In the genomic region with DNA sequence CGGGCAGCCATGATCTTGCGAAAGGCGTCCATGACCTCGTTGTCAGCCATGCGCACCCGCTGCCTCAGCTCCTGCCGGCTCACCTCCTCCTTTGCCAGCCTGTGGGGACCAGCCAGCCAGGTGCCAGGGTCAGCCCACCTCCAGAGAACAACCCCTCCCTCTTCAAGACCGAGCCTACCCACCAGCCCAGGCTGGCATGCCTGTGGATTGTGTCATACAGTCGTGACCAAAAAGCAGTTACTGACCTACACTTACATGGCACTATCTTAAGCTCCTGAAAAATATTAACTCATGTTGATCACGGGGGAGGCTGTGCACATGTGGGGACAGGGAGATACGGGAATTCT, we compare ENCODE assay signal across 11 cellular contexts. TPM values are rescaled to one million over a fixed set of nuclear protein-coding genes. Genes with fewer than 3 reads are reported as not detected.
A peak's percentile ranks its signal among the peaks of the same experiment; 100 is the strongest.
DNase-seq lines count a peak whose midpoint lies in the region; ATAC-seq and TF ChIP-seq lines count a peak whose summit lies in the region.
"Had no signal": no experiment of that assay in that cellular context is flagged by ENCODE, and none has a peak within 500 bp of the region (broad histone marks: within the 10 kb centered on the region; RNA-seq: fewer than 3 reads in every experiment).

No MANE protein-coding gene starts in this region.

- no peaks in the 10 kb centered on the region for H3K9me3 Mint-ChIP-seq in CD4-positive, alpha-beta memory T cell
- no peaks in the 10 kb centered on the region for H3K9me3 Mint-ChIP-seq in activated naive CD8-positive, alpha-beta T cell treated with anti-CD3 and anti-CD28 coated beads, Interleukin-2, amount 10 ng/mL, durations not matched to agents 7 days and 5 days
- no peaks in the 10 kb centered on the region for H3K9me3 Mint-ChIP-seq in natural killer cell
- H3K9me3 Mint-ChIP-seq in Caco-2 (ENCODE audit: unreplicated experiment), result no peaks in the 10 kb centered on the region

- BruUV-seq in Caco-2 (replicated peaks; lab: Mats Ljungman, UMichigan), result no TSS peak

- H3K4me3 ChIP-seq in CD4-positive, alpha-beta memory T cell (ENCODE audit: low read length in 2 of 2), result no peak overlapping the region
- no peak overlapping the region for H3K4me3 ChIP-seq in HL-60 (replicated peaks; ENCODE audit: insufficient read depth, low read length)
- H3K4me3 ChIP-seq in Caco-2 (ENCODE audit: low read depth, low read length), result no peak overlapping the region

- POLR2A ChIA-PET in CD4-positive, alpha-beta memory T cell (lab: Charles Lee; ENCODE audit: partially characterized antibody), result interaction anchor here (0.6 to 2.3 kb wide), 6 partner anchors 12 to 153 kb away, joined by 3 to 11 read pairs (median 4); a partner anchor contains a TSS
- POLR2A ChIA-PET in activated naive CD8-positive, alpha-beta T cell treated with anti-CD3 and anti-CD28 coated beads, Interleukin-2, amount 10 ng/mL, durations not matched to agents 7 days and 5 days (lab: Charles Lee), result interaction anchor here (0.8 to 6.8 kb wide), 11 partner anchors 11 to 417 kb away, joined by 3 to 47 read pairs (median 6); a partner anchor contains a TSS
- POLR2A ChIA-PET in Caco-2 (lab: Charles Lee), result no interaction called here

- TF ChIP-seq CTCF in HL-60 (IDR thresholded peaks at IDR 0.05; ENCODE audit: insufficient read depth, low read length), result no peak
- no peak for TF ChIP-seq CTCF in natural killer cell (IDR thresholded peaks at IDR 0.05)
- no peak for TF ChIP-seq CTCF in Caco-2 (IDR thresholded peaks at IDR 0.05; ENCODE audit: insufficient read depth in 1 of 2, low read depth in 1 of 2, low read length in 1 of 2, severe bottlenecking in 1 of 2, unreplicated experiment in 1 of 2)
- no peak for TF ChIP-seq CTCF in foreskin keratinocyte (conservative IDR thresholded peaks at IDR 0.05)

- peak overlapping the region; percentile 50 for H3K27ac ChIP-seq in CD4-positive, alpha-beta memory T cell (ENCODE audit: low read depth, low read length)
- H3K27ac ChIP-seq in HL-60 (replicated peaks) (peak overlapping the region; percentile 96), foreskin keratinocyte (no peak overlapping the region)

- intact Hi-C loops in CD4-positive, alpha-beta memory T cell (cut with micrococcal nuclease), result loop anchor here (5.0 kb wide), 1 partner anchor 957 kb away; no protein-coding TSS in a partner anchor
- intact Hi-C loops in natural killer cell (cut with micrococcal nuclease), result no loop called here
- intact Hi-C loops in Caco-2 (cut with micrococcal nuclease; ENCODE audit: unreplicated experiment), result no loop called here

- H3K4me1 Mint-ChIP-seq in CD4-positive, alpha-beta memory T cell, result peaks cover 40 to 57% (median 48%) of the 10 kb centered on the region in 4 donors
- peaks cover 62% of the 10 kb centered on the region for H3K4me1 Mint-ChIP-seq in activated naive CD8-positive, alpha-beta T cell treated with anti-CD3 and anti-CD28 coated beads, Interleukin-2, amount 10 ng/mL, durations not matched to agents 7 days and 5 days
- H3K4me1 Mint-ChIP-seq in natural killer cell (peaks cover 52 to 57% of the 10 kb centered on the region in 2 donors), Caco-2 (ENCODE audit: low read depth, unreplicated experiment) (no peaks in the 10 kb centered on the region)

- peak overlapping the region; percentile 73 to 90 (median 89) for H3K27ac Mint-ChIP-seq in CD4-positive, alpha-beta memory T cell
- H3K27ac Mint-ChIP-seq in activated naive CD8-positive, alpha-beta T cell treated with anti-CD3 and anti-CD28 coated beads, Interleukin-2, amount 10 ng/mL, durations not matched to agents 7 days and 5 days, result peak overlapping the region; percentile 94
- H3K27ac Mint-ChIP-seq in natural killer cell (peak overlapping the region; percentile 94 to 99), Caco-2 (ENCODE audit: unreplicated experiment) (no peak overlapping the region)

- peak overlapping the region; percentile 17 to 77 (median 54) for H3K4me3 Mint-ChIP-seq in CD4-positive, alpha-beta memory T cell
- H3K4me3 Mint-ChIP-seq in activated naive CD8-positive, alpha-beta T cell treated with anti-CD3 and anti-CD28 coated beads, Interleukin-2, amount 10 ng/mL, durations not matched to agents 7 days and 5 days, result peak overlapping the region; percentile 67
- H3K4me3 Mint-ChIP-seq in natural killer cell, result peak overlapping the region; percentile 80
- no peak overlapping the region for H3K4me3 Mint-ChIP-seq in Caco-2 (ENCODE audit: unreplicated experiment)

- peaks cover 14% of the 10 kb centered on the region for H3K36me3 ChIP-seq in CD4-positive, alpha-beta memory T cell (ENCODE audit: insufficient read depth, low read length)
- H3K36me3 ChIP-seq in Caco-2 (ENCODE audit: control insufficient read depth, insufficient read depth, low read length), result no peaks in the 10 kb centered on the region; the same call in 1 of the 2 replicates

- CTCF ChIA-PET in CD4-positive, alpha-beta memory T cell (lab: Charles Lee; ENCODE audit: partially characterized antibody), result interaction anchor here (1.1 to 1.9 kb wide), 4 partner anchors 9 to 152 kb away, joined by 3 to 8 read pairs (median 3); a partner anchor contains a TSS
- CTCF ChIA-PET in Caco-2 (lab: Charles Lee), result no interaction called here

- no peaks in the 10 kb centered on the region for H3K27me3 Mint-ChIP-seq in CD4-positive, alpha-beta memory T cell
- H3K27me3 Mint-ChIP-seq in activated naive CD8-positive, alpha-beta T cell treated with anti-CD3 and anti-CD28 coated beads, Interleukin-2, amount 10 ng/mL, durations not matched to agents 7 days and 5 days, result peaks cover 2% of the 10 kb centered on the region
- H3K27me3 Mint-ChIP-seq in natural killer cell (ENCODE audit: low read depth in 2 of 2), result no peaks in the 10 kb centered on the region
- no peaks in the 10 kb centered on the region for H3K27me3 Mint-ChIP-seq in Caco-2 (ENCODE audit: insufficient read depth, unreplicated experiment)

- H3K36me3 Mint-ChIP-seq in CD4-positive, alpha-beta memory T cell, result peaks cover 20 to 31% of the 10 kb centered on the region in 2 donors
- H3K36me3 Mint-ChIP-seq in activated naive CD8-positive, alpha-beta T cell treated with anti-CD3 and anti-CD28 coated beads, Interleukin-2, amount 10 ng/mL, durations not matched to agents 7 days and 5 days, result peaks cover 17% of the 10 kb centered on the region
- H3K36me3 Mint-ChIP-seq in natural killer cell (peaks cover 4% of the 10 kb centered on the region), Caco-2 (ENCODE audit: insufficient read depth, unreplicated experiment) (peaks cover 16% of the 10 kb centered on the region)

- H3K27me3 ChIP-seq in CD4-positive, alpha-beta memory T cell (ENCODE audit: insufficient read depth, low read length), result no peaks in the 10 kb centered on the region
- no peaks in the 10 kb centered on the region for H3K27me3 ChIP-seq in HL-60 (ENCODE audit: insufficient read depth, poor library complexity, severe bottlenecking)
- no peaks in the 10 kb centered on the region for H3K27me3 ChIP-seq in Caco-2 (replicated peaks; ENCODE audit: control insufficient read depth, insufficient read depth, low read length)
- no peaks in the 10 kb centered on the region for H3K27me3 ChIP-seq in foreskin keratinocyte

- DNase-seq in CD4-positive, alpha-beta memory T cell, result no peak
- no peak for DNase-seq in HL-60 (ENCODE audit: low read depth in 1 of 2, low spot score in 1 of 2)
- no peak for DNase-seq in activated naive CD8-positive, alpha-beta T cell treated with anti-CD3 and anti-CD28 coated beads, Interleukin-2, amount 10 ng/mL, durations not matched to agents 7 days and 5 days
- no peak for DNase-seq in natural killer cell
- no peak for DNase-seq in NCI-H1105 treated with DMSO at 0.1 percent for 48 hours (lab: John Stamatoyannopoulos, UW)
- DNase-seq in Caco-2, result no peak
- DNase-seq in foreskin keratinocyte, result no peak
- no peak for DNase-seq in NCI-H2196 (lab: John Stamatoyannopoulos, UW; ENCODE audit: unreplicated experiment)
- DNase-seq: DMS153, left ventricle myocardium superior, NCI-H748 treated with DMSO at 0.1 percent for 48 hours had no signal

- peak; percentile 6 for ATAC-seq in activated naive CD8-positive, alpha-beta T cell treated with anti-CD3 and anti-CD28 coated beads, Interleukin-2, amount 10 ng/mL, durations not matched to agents 7 days and 5 days (ENCODE audit: low read depth)
- peak in 1 of 3 donors; percentile 17 for ATAC-seq in natural killer cell
- ATAC-seq in foreskin keratinocyte, result no peak

- no peaks in the 10 kb centered on the region for H3K9me3 ChIP-seq in CD4-positive, alpha-beta memory T cell (ENCODE audit: control insufficient read depth in 1 of 2, low read length in 2 of 2)
- no peaks in the 10 kb centered on the region for H3K9me3 ChIP-seq in Caco-2

- peaks cover 45% of the 10 kb centered on the region for H3K4me1 ChIP-seq in CD4-positive, alpha-beta memory T cell (ENCODE audit: insufficient read depth, low read length)
- no peaks in the 10 kb centered on the region for H3K4me1 ChIP-seq in Caco-2
- peaks cover 3% of the 10 kb centered on the region for H3K4me1 ChIP-seq in foreskin keratinocyte

RNA-seq across cellular contexts. Expression of a gene that starts 10.7 kb away (rescaled TPM):
- total RNA-seq in CD4-positive, alpha-beta memory T cell, result 1 to 10 TPM; 2.1 to 2.6 TPM
- polyA plus RNA-seq in CD4-positive, alpha-beta memory T cell, result 1 to 10 TPM; 3.5 to 5.8 TPM
- total RNA-seq in activated naive CD8-positive, alpha-beta T cell treated with anti-CD3 and anti-CD28 coated beads, Interleukin-2, amount 10 ng/mL, durations not matched to agents 7 days and 5 days, result 10 to 100 TPM; 25.2 to 26.9 TPM
- total RNA-seq in natural killer cell (10 to 100 TPM in 1 of 3 donors, 1 to 10 TPM in 2; 7.4 to 20.4 (median 8.7) TPM), Caco-2 (2022) (9.7 and 11.9 TPM in 2 replicates), foreskin keratinocyte (6.6 and 9.3 TPM in 2 replicates)
- 8.7 and 10.7 TPM in 2 replicates for polyA plus RNA-seq in foreskin keratinocyte

RNA-seq across cellular contexts. Expression of a gene that starts 11.8 kb away (rescaled TPM):
- 10 to 100 TPM; 37.6 to 41.4 TPM for total RNA-seq in CD4-positive, alpha-beta memory T cell
- 10 to 100 TPM; 35.3 to 54.6 TPM for polyA plus RNA-seq in CD4-positive, alpha-beta memory T cell
- total RNA-seq in activated naive CD8-positive, alpha-beta T cell treated with anti-CD3 and anti-CD28 coated beads, Interleukin-2, amount 10 ng/mL, durations not matched to agents 7 days and 5 days, result 10 to 100 TPM; 71.8 to 73.3 TPM
- 10 to 100 TPM; 59.2 to 73.7 (median 69.2) TPM for total RNA-seq in natural killer cell
- total RNA-seq in Caco-2 (2022), result 49.2 and 49.6 TPM in 2 replicates
- 56.0 and 56.1 TPM in 2 replicates for total RNA-seq in foreskin keratinocyte
- polyA plus RNA-seq in foreskin keratinocyte, result 63.8 and 66.4 TPM in 2 replicates

RNA-seq across cellular contexts. Expression of a gene that starts 12.5 kb away (rescaled TPM):
- total RNA-seq in CD4-positive, alpha-beta memory T cell, result 100 to 1,000 TPM; 164 to 168 TPM
- 100 to 1,000 TPM; 235 to 287 TPM for polyA plus RNA-seq in CD4-positive, alpha-beta memory T cell
- total RNA-seq in activated naive CD8-positive, alpha-beta T cell treated with anti-CD3 and anti-CD28 coated beads, Interleukin-2, amount 10 ng/mL, durations not matched to agents 7 days and 5 days, result 100 to 1,000 TPM; 225 to 227 TPM
- 100 to 1,000 TPM; 282 to 288 (median 285) TPM for total RNA-seq in natural killer cell
- total RNA-seq in Caco-2 (2022), result 158 and 160 TPM in 2 replicates
- 140 and 146 TPM in 2 replicates for total RNA-seq in foreskin keratinocyte
- polyA plus RNA-seq in foreskin keratinocyte, result 165 and 174 TPM in 2 replicates

RNA-seq across cellular contexts. Expression of a gene that starts 29.6 kb away (rescaled TPM):
- 10 to 100 TPM; 81.4 to 91.7 TPM for total RNA-seq in CD4-positive, alpha-beta memory T cell
- 1 to 10 TPM; 3.0 to 5.9 TPM for polyA plus RNA-seq in CD4-positive, alpha-beta memory T cell
- 10 to 100 TPM; 84.0 to 85.7 TPM for total RNA-seq in activated naive CD8-positive, alpha-beta T cell treated with anti-CD3 and anti-CD28 coated beads, Interleukin-2, amount 10 ng/mL, durations not matched to agents 7 days and 5 days
- 100 to 1,000 TPM; 133 to 137 (median 136) TPM for total RNA-seq in natural killer cell
- 10.3 and 13.3 TPM in 2 replicates for total RNA-seq in Caco-2 (2022)
- total RNA-seq in foreskin keratinocyte, result 3.0 and 5.5 TPM in 2 replicates
- 2.0 and 4.7 TPM in 2 replicates for polyA plus RNA-seq in foreskin keratinocyte

RNA-seq across cellular contexts. Expression of a gene that starts 30.7 kb away (rescaled TPM):
- total RNA-seq in CD4-positive, alpha-beta memory T cell, result 10 to 100 TPM; 40.4 to 46.9 TPM
- 10 to 100 TPM; 29.2 to 31.5 TPM for polyA plus RNA-seq in CD4-positive, alpha-beta memory T cell
- 10 to 100 TPM; 41.3 to 46.1 TPM for total RNA-seq in activated naive CD8-positive, alpha-beta T cell treated with anti-CD3 and anti-CD28 coated beads, Interleukin-2, amount 10 ng/mL, durations not matched to agents 7 days and 5 days
- 10 to 100 TPM; 33.4 to 52.1 (median 34.7) TPM for total RNA-seq in natural killer cell
- 24.1 and 25.3 TPM in 2 replicates for total RNA-seq in Caco-2 (2022)
- 22.4 and 23.1 TPM in 2 replicates for total RNA-seq in foreskin keratinocyte
- 22.4 and 25.2 TPM in 2 replicates for polyA plus RNA-seq in foreskin keratinocyte
